1 cellular context compared by ENCODE assay signal in the genomic region with DNA sequence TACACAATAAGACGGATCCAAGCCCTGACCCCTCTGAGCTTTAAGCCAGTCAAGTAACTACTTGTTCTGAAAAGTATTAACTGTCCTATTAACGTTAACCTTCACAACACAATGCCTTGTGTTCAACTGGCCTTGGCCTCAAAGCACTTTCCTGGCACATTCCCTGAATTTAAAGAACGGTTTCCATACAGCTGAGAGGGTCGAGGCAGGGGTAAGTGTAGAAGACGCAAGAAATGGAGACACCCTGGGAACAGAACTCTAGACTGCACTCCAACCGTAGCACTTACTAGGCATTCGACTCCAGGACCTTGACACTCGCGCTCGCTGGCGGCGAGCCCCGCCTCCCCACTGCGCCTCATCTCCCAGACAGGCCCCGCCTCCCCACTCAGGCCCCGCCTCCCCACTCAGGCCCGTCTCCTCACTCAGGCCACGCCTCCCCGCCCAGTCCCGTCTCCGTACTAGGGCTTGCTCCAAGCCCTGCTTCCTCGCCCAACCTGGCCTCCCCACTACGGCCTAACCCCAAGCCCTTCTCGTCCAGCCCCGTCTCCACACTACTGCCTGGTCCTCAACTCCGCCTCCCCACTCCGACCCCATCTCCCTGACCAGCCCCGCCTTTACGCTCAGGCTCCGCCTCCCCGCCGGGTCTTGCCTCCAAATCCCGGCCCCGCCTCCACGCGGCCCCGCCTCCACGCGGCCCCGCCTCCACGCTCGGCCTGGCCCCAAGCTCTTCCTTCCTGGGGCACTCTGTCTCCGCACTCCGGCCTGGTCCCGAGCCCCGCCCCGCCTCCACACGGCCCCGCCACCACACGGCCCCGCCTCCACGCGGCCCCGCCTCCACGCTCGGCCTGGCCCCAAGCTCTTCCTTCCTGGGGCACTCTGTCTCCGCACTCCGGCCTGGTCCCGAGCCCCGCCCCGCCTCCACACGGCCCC.
A peak's percentile ranks its signal among the peaks of the same experiment; 100 is the strongest.
TF ChIP-seq lines count a peak whose summit lies in the region.

No MANE protein-coding gene starts in this region.

TF ChIP-seq in HepG2, 621 proteins besides CTCF, POLR2A, EP300 and RAD21 (continued from another document and continues in another):
- TF ChIP-seq, protein P1, sequence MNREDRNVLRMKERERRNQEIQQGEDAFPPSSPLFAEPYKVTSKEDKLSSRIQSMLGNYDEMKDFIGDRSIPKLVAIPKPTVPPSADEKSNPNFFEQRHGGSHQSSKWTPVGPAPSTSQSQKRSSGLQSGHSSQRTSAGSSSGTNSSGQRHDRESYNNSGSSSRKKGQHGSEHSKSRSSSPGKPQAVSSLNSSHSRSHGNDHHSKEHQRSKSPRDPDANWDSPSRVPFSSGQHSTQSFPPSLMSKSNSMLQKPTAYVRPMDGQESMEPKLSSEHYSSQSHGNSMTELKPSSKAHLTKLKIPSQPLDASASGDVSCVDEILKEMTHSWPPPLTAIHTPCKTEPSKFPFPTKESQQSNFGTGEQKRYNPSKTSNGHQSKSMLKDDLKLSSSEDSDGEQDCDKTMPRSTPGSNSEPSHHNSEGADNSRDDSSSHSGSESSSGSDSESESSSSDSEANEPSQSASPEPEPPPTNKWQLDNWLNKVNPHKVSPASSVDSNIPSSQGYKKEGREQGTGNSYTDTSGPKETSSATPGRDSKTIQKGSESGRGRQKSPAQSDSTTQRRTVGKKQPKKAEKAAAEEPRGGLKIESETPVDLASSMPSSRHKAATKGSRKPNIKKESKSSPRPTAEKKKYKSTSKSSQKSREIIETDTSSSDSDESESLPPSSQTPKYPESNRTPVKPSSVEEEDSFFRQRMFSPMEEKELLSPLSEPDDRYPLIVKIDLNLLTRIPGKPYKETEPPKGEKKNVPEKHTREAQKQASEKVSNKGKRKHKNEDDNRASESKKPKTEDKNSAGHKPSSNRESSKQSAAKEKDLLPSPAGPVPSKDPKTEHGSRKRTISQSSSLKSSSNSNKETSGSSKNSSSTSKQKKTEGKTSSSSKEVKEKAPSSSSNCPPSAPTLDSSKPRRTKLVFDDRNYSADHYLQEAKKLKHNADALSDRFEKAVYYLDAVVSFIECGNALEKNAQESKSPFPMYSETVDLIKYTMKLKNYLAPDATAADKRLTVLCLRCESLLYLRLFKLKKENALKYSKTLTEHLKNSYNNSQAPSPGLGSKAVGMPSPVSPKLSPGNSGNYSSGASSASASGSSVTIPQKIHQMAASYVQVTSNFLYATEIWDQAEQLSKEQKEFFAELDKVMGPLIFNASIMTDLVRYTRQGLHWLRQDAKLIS (CRISPR knock-in tag; IDR thresholded peaks at IDR 0.05): no peak
- TF ChIP-seq CHD4 (IDR thresholded peaks at IDR 0.05; ENCODE audit: borderline replicate concordance, low read length): no peak
- no peak for TF ChIP-seq NCOR1 (IDR thresholded peaks at IDR 0.05; ENCODE audit: borderline replicate concordance, low read length)
- no peak for TF ChIP-seq STAG1 (CRISPR knock-in tag; IDR thresholded peaks at IDR 0.05)
- no peak; the same call in 1 of the 2 replicates for TF ChIP-seq TFAP4 (IDR thresholded peaks at IDR 0.05; ENCODE audit: borderline replicate concordance, low read depth)
- TF ChIP-seq ZSCAN31 (CRISPR knock-in tag; IDR thresholded peaks at IDR 0.05; ENCODE audit: low read depth): no peak
- TF ChIP-seq SIX1 (CRISPR knock-in tag; IDR thresholded peaks at IDR 0.05; ENCODE audit: borderline replicate concordance): no peak
- TF ChIP-seq ZNF672 (CRISPR knock-in tag; IDR thresholded peaks at IDR 0.05): no peak
- TF ChIP-seq KMT2A (CRISPR knock-in tag; IDR thresholded peaks at IDR 0.05): no peak
- TF ChIP-seq CREB3 (CRISPR knock-in tag; IDR thresholded peaks at IDR 0.05): no peak
- no peak for TF ChIP-seq ATF1 (CRISPR knock-in tag; IDR thresholded peaks at IDR 0.05)
- TF ChIP-seq SETDB1 (CRISPR knock-in tag; IDR thresholded peaks at IDR 0.05; ENCODE audit: borderline replicate concordance): no peak
- no peak for TF ChIP-seq MBNL3 (CRISPR knock-in tag; conservative IDR thresholded peaks at IDR 0.05)
- TF ChIP-seq ZNF326 (CRISPR knock-in tag; IDR thresholded peaks at IDR 0.05; ENCODE audit: borderline replicate concordance): no peak
- no peak for TF ChIP-seq RELA (CRISPR knock-in tag; IDR thresholded peaks at IDR 0.05)
- TF ChIP-seq, protein P2, sequence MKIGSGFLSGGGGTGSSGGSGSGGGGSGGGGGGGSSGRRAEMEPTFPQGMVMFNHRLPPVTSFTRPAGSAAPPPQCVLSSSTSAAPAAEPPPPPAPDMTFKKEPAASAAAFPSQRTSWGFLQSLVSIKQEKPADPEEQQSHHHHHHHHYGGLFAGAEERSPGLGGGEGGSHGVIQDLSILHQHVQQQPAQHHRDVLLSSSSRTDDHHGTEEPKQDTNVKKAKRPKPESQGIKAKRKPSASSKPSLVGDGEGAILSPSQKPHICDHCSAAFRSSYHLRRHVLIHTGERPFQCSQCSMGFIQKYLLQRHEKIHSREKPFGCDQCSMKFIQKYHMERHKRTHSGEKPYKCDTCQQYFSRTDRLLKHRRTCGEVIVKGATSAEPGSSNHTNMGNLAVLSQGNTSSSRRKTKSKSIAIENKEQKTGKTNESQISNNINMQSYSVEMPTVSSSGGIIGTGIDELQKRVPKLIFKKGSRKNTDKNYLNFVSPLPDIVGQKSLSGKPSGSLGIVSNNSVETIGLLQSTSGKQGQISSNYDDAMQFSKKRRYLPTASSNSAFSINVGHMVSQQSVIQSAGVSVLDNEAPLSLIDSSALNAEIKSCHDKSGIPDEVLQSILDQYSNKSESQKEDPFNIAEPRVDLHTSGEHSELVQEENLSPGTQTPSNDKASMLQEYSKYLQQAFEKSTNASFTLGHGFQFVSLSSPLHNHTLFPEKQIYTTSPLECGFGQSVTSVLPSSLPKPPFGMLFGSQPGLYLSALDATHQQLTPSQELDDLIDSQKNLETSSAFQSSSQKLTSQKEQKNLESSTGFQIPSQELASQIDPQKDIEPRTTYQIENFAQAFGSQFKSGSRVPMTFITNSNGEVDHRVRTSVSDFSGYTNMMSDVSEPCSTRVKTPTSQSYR (CRISPR knock-in tag; IDR thresholded peaks at IDR 0.05; ENCODE audit: borderline replicate concordance): peak; percentile 25; the same call in 1 of the 2 replicates
- TF ChIP-seq, protein P3, sequence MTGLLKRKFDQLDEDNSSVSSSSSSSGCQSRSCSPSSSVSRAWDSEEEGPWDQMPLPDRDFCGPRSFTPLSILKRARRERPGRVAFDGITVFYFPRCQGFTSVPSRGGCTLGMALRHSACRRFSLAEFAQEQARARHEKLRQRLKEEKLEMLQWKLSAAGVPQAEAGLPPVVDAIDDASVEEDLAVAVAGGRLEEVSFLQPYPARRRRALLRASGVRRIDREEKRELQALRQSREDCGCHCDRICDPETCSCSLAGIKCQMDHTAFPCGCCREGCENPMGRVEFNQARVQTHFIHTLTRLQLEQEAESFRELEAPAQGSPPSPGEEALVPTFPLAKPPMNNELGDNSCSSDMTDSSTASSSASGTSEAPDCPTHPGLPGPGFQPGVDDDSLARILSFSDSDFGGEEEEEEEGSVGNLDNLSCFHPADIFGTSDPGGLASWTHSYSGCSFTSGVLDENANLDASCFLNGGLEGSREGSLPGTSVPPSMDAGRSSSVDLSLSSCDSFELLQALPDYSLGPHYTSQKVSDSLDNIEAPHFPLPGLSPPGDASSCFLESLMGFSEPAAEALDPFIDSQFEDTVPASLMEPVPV (CRISPR knock-in tag; IDR thresholded peaks at IDR 0.05): 0 out of 2 replicates have a peak, but pooled peaks have one; percentile 28
- TF ChIP-seq ZNF180 (CRISPR knock-in tag; IDR thresholded peaks at IDR 0.05; ENCODE audit: borderline replicate concordance, low read depth): no peak
- TF ChIP-seq, protein P4, sequence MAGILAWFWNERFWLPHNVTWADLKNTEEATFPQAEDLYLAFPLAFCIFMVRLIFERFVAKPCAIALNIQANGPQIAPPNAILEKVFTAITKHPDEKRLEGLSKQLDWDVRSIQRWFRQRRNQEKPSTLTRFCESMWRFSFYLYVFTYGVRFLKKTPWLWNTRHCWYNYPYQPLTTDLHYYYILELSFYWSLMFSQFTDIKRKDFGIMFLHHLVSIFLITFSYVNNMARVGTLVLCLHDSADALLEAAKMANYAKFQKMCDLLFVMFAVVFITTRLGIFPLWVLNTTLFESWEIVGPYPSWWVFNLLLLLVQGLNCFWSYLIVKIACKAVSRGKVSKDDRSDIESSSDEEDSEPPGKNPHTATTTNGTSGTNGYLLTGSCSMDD (CRISPR knock-in tag; IDR thresholded peaks at IDR 0.05): no peak
- peak; percentile 77 for TF ChIP-seq ZNF788 (CRISPR knock-in tag; IDR thresholded peaks at IDR 0.05; ENCODE audit: borderline replicate concordance)
- TF ChIP-seq, protein P5, sequence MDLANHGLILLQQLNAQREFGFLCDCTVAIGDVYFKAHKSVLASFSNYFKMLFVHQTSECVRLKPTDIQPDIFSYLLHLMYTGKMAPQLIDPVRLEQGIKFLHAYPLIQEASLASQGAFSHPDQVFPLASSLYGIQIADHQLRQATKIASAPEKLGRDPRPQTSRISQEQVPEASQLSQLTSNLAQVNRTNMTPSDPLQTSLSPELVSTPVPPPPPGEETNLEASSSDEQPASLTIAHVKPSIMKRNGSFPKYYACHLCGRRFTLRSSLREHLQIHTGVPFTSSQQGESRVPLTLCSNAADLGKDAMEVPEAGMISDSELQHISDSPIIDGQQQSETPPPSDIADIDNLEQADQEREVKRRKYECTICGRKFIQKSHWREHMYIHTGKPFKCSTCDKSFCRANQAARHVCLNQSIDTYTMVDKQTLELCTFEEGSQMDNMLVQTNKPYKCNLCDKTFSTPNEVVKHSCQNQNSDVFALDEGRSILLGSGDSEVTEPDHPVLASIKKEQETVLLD (CRISPR knock-in tag; IDR thresholded peaks at IDR 0.05; ENCODE audit: low read depth): no peak
- TF ChIP-seq, protein P6, sequence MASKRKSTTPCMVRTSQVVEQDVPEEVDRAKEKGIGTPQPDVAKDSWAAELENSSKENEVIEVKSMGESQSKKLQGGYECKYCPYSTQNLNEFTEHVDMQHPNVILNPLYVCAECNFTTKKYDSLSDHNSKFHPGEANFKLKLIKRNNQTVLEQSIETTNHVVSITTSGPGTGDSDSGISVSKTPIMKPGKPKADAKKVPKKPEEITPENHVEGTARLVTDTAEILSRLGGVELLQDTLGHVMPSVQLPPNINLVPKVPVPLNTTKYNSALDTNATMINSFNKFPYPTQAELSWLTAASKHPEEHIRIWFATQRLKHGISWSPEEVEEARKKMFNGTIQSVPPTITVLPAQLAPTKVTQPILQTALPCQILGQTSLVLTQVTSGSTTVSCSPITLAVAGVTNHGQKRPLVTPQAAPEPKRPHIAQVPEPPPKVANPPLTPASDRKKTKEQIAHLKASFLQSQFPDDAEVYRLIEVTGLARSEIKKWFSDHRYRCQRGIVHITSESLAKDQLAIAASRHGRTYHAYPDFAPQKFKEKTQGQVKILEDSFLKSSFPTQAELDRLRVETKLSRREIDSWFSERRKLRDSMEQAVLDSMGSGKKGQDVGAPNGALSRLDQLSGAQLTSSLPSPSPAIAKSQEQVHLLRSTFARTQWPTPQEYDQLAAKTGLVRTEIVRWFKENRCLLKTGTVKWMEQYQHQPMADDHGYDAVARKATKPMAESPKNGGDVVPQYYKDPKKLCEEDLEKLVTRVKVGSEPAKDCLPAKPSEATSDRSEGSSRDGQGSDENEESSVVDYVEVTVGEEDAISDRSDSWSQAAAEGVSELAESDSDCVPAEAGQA (IDR thresholded peaks at IDR 0.05; ENCODE audit: low read depth): no peak
- TF ChIP-seq, protein P6 (CRISPR knock-in tag; IDR thresholded peaks at IDR 0.05; ENCODE audit: borderline replicate concordance): no peak
- TF ChIP-seq FOSL1 (CRISPR knock-in tag; IDR thresholded peaks at IDR 0.05; ENCODE audit: borderline replicate concordance): no peak
- no peak for TF ChIP-seq ZNF891 (CRISPR knock-in tag; IDR thresholded peaks at IDR 0.05)
- TF ChIP-seq ZNF564 (CRISPR knock-in tag; IDR thresholded peaks at IDR 0.05): no peak
- TF ChIP-seq FOSL2 (CRISPR knock-in tag; IDR thresholded peaks at IDR 0.05): no peak
- TF ChIP-seq GMEB1 (CRISPR knock-in tag; IDR thresholded peaks at IDR 0.05; ENCODE audit: borderline replicate concordance): peak; percentile 20; the same call in 1 of the 2 replicates
- 0 out of 2 replicates have a peak, but pooled peaks have one; percentile 17 for TF ChIP-seq THAP11 (CRISPR knock-in tag; IDR thresholded peaks at IDR 0.05)
- no peak for TF ChIP-seq ZBTB21 (CRISPR knock-in tag; IDR thresholded peaks at IDR 0.05)
- TF ChIP-seq RFXANK (CRISPR knock-in tag; IDR thresholded peaks at IDR 0.05): no peak
